27 cellular contexts compared by ENCODE assay signal in the genomic region with DNA sequence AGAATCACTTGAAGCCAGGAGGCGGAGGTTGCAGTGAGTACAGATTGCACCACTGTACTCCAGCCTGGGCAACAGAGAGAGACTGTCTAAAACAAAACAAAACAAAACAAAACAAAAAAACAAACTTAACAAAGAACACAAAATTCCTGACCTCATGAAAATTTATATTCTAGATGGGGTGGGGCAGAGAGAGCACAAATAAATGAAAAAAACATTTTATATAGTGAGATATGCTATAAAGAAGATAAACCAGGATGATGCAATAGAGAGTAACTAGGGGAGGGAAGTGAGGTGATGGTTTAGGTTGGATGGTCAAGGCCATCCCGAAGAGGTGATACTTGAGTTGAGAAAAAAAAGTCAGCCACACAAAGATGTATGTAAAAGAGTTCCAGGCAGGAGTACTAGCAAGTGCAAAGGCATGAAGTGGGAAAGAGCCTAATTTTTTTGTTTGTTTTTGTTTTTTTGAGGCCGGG.
"Had no signal": no experiment of that assay in that cellular context is flagged by ENCODE, and none has a peak within 500 bp of the region (broad histone marks: within the 10 kb centered on the region; RNA-seq: fewer than 3 reads in every experiment).

No MANE protein-coding gene starts in this region.

- H3K9me3 Mint-ChIP-seq: activated naive CD4-positive, alpha-beta T cell treated with anti-CD3 and anti-CD28 coated beads for 36 hours; activated T-cell treated with anti-CD3 and anti-CD28 coated beads, Interleukin-2, amount 50 U/mL, for 4 hours; T-cell had no signal

- H3K27me3 ChIP-seq: brain microvascular endothelial cell, cardiac muscle cell, MG63 had no signal

- H3K4me3 ChIP-seq: cardiac muscle cell, MG63 had no signal

- DNase-seq: activated CD4-positive, alpha-beta T cell treated with anti-CD3 and anti-CD28 coated beads for 36 hours; activated CD4-positive, alpha-beta T cell treated with anti-CD3 and anti-CD28 coated beads, Interleukin-2, amount 50 U/mL, for 1 hour; activated CD8-positive, alpha-beta memory T cell treated with anti-CD3 and anti-CD28 coated beads for 24 hours; activated gamma-delta T cell; activated naive CD4-positive, alpha-beta T cell treated with anti-CD3 and anti-CD28 coated beads for 36 hours; activated T-cell treated with anti-CD3 and anti-CD28 coated beads, Interleukin-2, amount 50 U/mL, for 4 hours; amygdala; brain microvascular endothelial cell; MG63; MV-4-11; NCI-H1092 treated with DMSO at 0.1 percent for 48 hours; NCI-H1417 treated with DMSO at 0.1 percent for 48 hours; NCI-H1694; NCI-H2029; NCI-H2107; NCI-H2171 treated with DMSO at 0.1 percent for 48 hours; NCI-H526; NCI-H82; NK-92 treated with Interleukin-12 subunit alpha and Interleukin-12 subunit beta, amount 100 ng/mL, for 24 hours; PC-3; SHP77; T-cell; T-helper 2 cell had no signal

- H3K4me3 Mint-ChIP-seq: activated CD4-positive, alpha-beta T cell treated with anti-CD3 and anti-CD28 coated beads for 36 hours; activated naive CD4-positive, alpha-beta T cell treated with anti-CD3 and anti-CD28 coated beads for 36 hours; activated naive CD8-positive, alpha-beta T cell; activated T-cell treated with anti-CD3 and anti-CD28 coated beads, Interleukin-2, amount 50 U/mL, for 4 hours; T-cell had no signal

- H3K36me3 ChIP-seq: brain microvascular endothelial cell, cardiac muscle cell, MG63 had no signal

- H3K27ac Mint-ChIP-seq: activated naive CD4-positive, alpha-beta T cell treated with anti-CD3 and anti-CD28 coated beads for 36 hours; activated naive CD8-positive, alpha-beta T cell; T-cell had no signal

- ATAC-seq: activated CD4-positive, alpha-beta T cell treated with anti-CD3 and anti-CD28 coated beads for 36 hours; activated T-cell treated with anti-CD3 and anti-CD28 coated beads, Interleukin-2, amount 50 U/mL, for 4 hours; PC-3; T-cell had no signal

- H3K4me1 Mint-ChIP-seq: activated CD4-positive, alpha-beta T cell treated with anti-CD3 and anti-CD28 coated beads for 36 hours; T-cell had no signal

- H3K27ac ChIP-seq: brain microvascular endothelial cell, cardiac muscle cell, VCaP had no signal

- H3K9me3 ChIP-seq: MG63 had no signal

- FAIRE-seq: RCC 7860 had no signal

- H3K36me3 Mint-ChIP-seq: T-cell had no signal
